Comparison of ENCODE assay signal across 6 cellular contexts in genomic region chr6:36371231-36371630, GRCh38. TPM values are rescaled to one million over a fixed set of nuclear protein-coding genes. Genes with fewer than 3 reads are reported as not detected.
"Had no signal": no experiment of that assay in that cellular context is flagged by ENCODE, and none has a peak within 500 bp of the region (broad histone marks: within the 10 kb centered on the region; RNA-seq: fewer than 3 reads in every experiment).

No MANE protein-coding gene starts in this region.

- ATAC-seq: GM23338 had no signal

- H3K4me2 ChIP-seq: GM23338 had no signal

- DNase-seq: H9, HCEC 1CT, IMR-90, KBM-7 had no signal

- H3K4me3 ChIP-seq: GM23338 had no signal

- H2AFZ ChIP-seq: GM23338 had no signal

RNA-seq across cellular contexts. Expression of gene BNIP5, which starts 34.5 kb away (rescaled TPM):
- total RNA-seq: GM23338, H1, H9, IMR-90 had no signal
- polyA plus RNA-seq: GM23338, H1, IMR-90 had no signal
